ENCODE assay signal across 9 cellular contexts in the genomic region with DNA sequence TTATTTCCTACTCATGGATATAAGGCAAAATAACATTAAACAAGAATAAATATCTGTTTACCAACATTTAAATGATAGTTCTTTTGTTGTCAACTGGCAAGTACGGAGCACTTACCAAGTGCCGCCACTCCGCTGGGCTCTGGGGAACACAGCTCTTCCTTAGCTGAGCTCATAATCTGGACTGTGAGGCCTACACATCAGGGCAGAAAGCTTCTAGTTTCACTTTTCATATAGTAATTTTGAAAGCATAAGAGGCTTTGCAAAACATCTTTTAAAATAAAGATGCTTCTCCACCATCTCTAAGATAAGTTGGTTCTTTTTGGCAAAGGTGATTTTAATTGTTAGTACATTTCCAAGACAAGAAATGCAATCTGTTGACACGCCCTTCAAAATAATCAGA.
DNase-seq lines count a peak whose midpoint lies in the region; ATAC-seq lines count a peak whose summit lies in the region.
"Had no signal": no experiment of that assay in that cellular context is flagged by ENCODE, and none has a peak within 500 bp of the region (broad histone marks: within the 10 kb centered on the region; RNA-seq: fewer than 3 reads in every experiment).

No MANE protein-coding gene starts in this region.

- H2BK12ac ChIP-seq in neuronal stem cell (ENCODE audit: low read length): no peak overlapping the region

- no peak overlapping the region for H4K91ac ChIP-seq in neuronal stem cell (ENCODE audit: low read depth, low read length, poor library complexity)

- no peaks in the 10 kb centered on the region for H3K36me3 ChIP-seq in neuronal stem cell (replicated peaks in 1 of 2; ENCODE audit: control insufficient read depth in 2 of 2, insufficient read depth in 2 of 2, low read length in 2 of 2)

- H3K4me1 ChIP-seq in neuronal stem cell (ENCODE audit: control insufficient read depth in 2 of 2, insufficient read depth in 1 of 2, low read depth in 1 of 2, low read length in 2 of 2): no peaks in the 10 kb centered on the region

- H2AFZ ChIP-seq in neuronal stem cell (ENCODE audit: low read length): peak overlapping the region; percentile 0

- H3K4ac ChIP-seq in neuronal stem cell (ENCODE audit: low read length): no peak overlapping the region

- no peak overlapping the region for H3K18ac ChIP-seq in neuronal stem cell (ENCODE audit: low read length)

- H3K27ac Mint-ChIP-seq in effector memory CD8-positive, alpha-beta T cell: peak overlapping the region; percentile 94 to 100

- peaks cover 17 to 21% of the 10 kb centered on the region in 2 donors for H3K4me1 Mint-ChIP-seq in effector memory CD8-positive, alpha-beta T cell (ENCODE audit: low read depth in 2 of 2)

- H2BK5ac ChIP-seq in neuronal stem cell (ENCODE audit: low read length): no peak overlapping the region

- H2BK15ac ChIP-seq in neuronal stem cell (ENCODE audit: low read length): no peak overlapping the region

- no peaks in the 10 kb centered on the region for H3K9me3 Mint-ChIP-seq in effector memory CD8-positive, alpha-beta T cell

- peak overlapping the region; percentile 77 to 83 for H3K4me3 Mint-ChIP-seq in effector memory CD8-positive, alpha-beta T cell

- H4K8ac ChIP-seq in neuronal stem cell (ENCODE audit: low read depth, low read length): no peak overlapping the region

- H3K14ac ChIP-seq in neuronal stem cell (ENCODE audit: low read length): no peak overlapping the region

- H3K9ac ChIP-seq in neuronal stem cell (ENCODE audit: low read depth, low read length, poor library complexity): no peak overlapping the region

- H3K79me1 ChIP-seq in neuronal stem cell (ENCODE audit: low read depth, low read length): no peaks in the 10 kb centered on the region

- no CpG with 5 or more reads among the region's 4 CpGs for whole genome bisulfite sequencing in neuronal stem cell (ENCODE audit: extremely low coverage in 2 of 2, insufficient read length in 2 of 2, insufficient replicate concordance in 1 of 2), 2 donors

- no peak overlapping the region for H3K4me3 ChIP-seq in neuronal stem cell (ENCODE audit: low read length in 2 of 2)

- peak; percentile 7 to 11 for DNase-seq in SHP77 (lab: John Stamatoyannopoulos, UW)
- DNase-seq in SHP77 treated with DMSO at 0.1 percent for 48 hours (lab: John Stamatoyannopoulos, UW): no peak
- DNase-seq in activated CD4-positive, CD25-positive, alpha-beta regulatory T cell treated with anti-CD3 and anti-CD28 coated beads, Interleukin-2, amount 50 U/mL, for 72 hours: peak; percentile 35
- DNase-seq in effector memory CD8-positive, alpha-beta T cell: peak; percentile 6 to 28 (median 25)
- no peak for DNase-seq in neuronal stem cell (ENCODE audit: low spot score)
- no peak for DNase-seq in NCI-H1436 treated with DMSO at 0.1 percent for 48 hours (lab: John Stamatoyannopoulos, UW)
- no peak for DNase-seq in HK-2 (ENCODE audit: unreplicated experiment)

- no peaks in the 10 kb centered on the region for H3K27me3 ChIP-seq in neuronal stem cell (ENCODE audit: control insufficient read depth in 3 of 3, insufficient read depth in 3 of 3, low read depth in 1 of 3, low read length in 3 of 3)

- H3K27ac ChIP-seq in neuronal stem cell (replicated peaks; ENCODE audit: low read length): no peak overlapping the region
- H3K27ac ChIP-seq: C4-2B had no signal

- H3K4me2 ChIP-seq in neuronal stem cell (ENCODE audit: insufficient read depth, low read length, poor library complexity, severe bottlenecking): no peak overlapping the region

- no peak overlapping the region for H2AK5ac ChIP-seq in neuronal stem cell (ENCODE audit: low read depth, low read length)

- peak; percentile 60 for ATAC-seq in HG03097 (IDR thresholded peaks at IDR 0.05; ENCODE audit: low FRiP score, unreplicated experiment)
- peak; percentile 72 for ATAC-seq in effector memory CD8-positive, alpha-beta T cell (replicated peaks)

- no peak overlapping the region for H2BK120ac ChIP-seq in neuronal stem cell (ENCODE audit: low read depth, low read length)

- H3K23ac ChIP-seq in neuronal stem cell (ENCODE audit: low read depth, low read length, poor library complexity): no peak overlapping the region

- no peaks in the 10 kb centered on the region for H3K27me3 Mint-ChIP-seq in effector memory CD8-positive, alpha-beta T cell

- peaks cover 10% of the 10 kb centered on the region for H3K36me3 Mint-ChIP-seq in effector memory CD8-positive, alpha-beta T cell (ENCODE audit: insufficient read depth)

- H3K9me3 ChIP-seq in neuronal stem cell (replicated peaks in 1 of 2; ENCODE audit: control insufficient read depth in 2 of 2, insufficient read depth in 1 of 2, low read depth in 1 of 2, low read length in 2 of 2): no peaks in the 10 kb centered on the region

Comparison
In these comparisons a context has a peak if more than half of its experiments do, and no peak if none do; other contexts are left out.
1. DNase-seq: peak in SHP77 (2 of 2), activated CD4-positive, CD25-positive, alpha-beta regulatory T cell treated with anti-CD3 and anti-CD28 coated beads, Interleukin-2, amount 50 U/mL, for 72 hours (single experiment) and effector memory CD8-positive, alpha-beta T cell (3 of 3); none in SHP77 treated with DMSO at 0.1 percent for 48 hours (single experiment), neuronal stem cell (single experiment), NCI-H1436 treated with DMSO at 0.1 percent for 48 hours (single experiment) and HK-2 (single experiment).